13 cellular contexts compared by ENCODE assay signal in the genomic region with DNA sequence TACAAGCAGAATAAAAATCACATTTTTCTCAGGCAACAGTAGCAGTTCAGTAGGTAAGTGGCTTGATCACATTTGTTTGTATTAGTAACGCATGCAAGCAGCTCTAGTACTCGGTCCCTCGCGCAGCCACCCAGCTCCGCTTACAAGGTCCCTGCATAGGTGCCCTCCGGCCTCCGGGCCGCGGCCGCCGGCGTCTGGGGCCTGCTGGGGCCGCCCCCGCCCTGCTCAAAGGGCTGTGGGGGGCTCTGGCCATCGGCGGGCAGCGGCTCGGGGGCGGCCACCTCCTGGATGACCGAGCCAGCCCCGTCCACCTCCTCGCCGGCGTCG. TPM values are rescaled to one million over a fixed set of nuclear protein-coding genes. Genes with fewer than 3 reads are reported as not detected.
DNase-seq lines count a peak whose midpoint lies in the region; ATAC-seq and TF ChIP-seq lines count a peak whose summit lies in the region.
"Had no signal": no experiment of that assay in that cellular context is flagged by ENCODE, and none has a peak within 500 bp of the region (broad histone marks: within the 10 kb centered on the region; RNA-seq: fewer than 3 reads in every experiment).

No MANE protein-coding gene starts in this region.

- 63 to 76% methylated on average over 5 to 6 of the region's 25 CpGs for WGBS in esophagus squamous epithelium, 2 donors
- 33 to 40% methylated on average over 5 to 25 of the region's 25 CpGs for WGBS in tibial nerve, 2 donors

- H4K20me1 ChIP-seq in neural progenitor cell (ENCODE audit: low read depth) = peaks cover 1% of the 10 kb centered on the region

- peak overlapping the region in 2 of 4 donors; percentile 21 to 43 for H3K4me3 ChIP-seq in esophagus squamous epithelium
- H3K4me3 ChIP-seq in neural progenitor cell = no peak overlapping the region
- H3K4me3 ChIP-seq in tibial nerve = peak overlapping the region in 1 of 4 donors; percentile 32

- peak overlapping the region; percentile 49; the same call in 1 of the 2 replicates for H3K27ac Mint-ChIP-seq in WTC11
- peak overlapping the region; percentile 36 for H3K27ac Mint-ChIP-seq in neural progenitor cell
- H3K27ac Mint-ChIP-seq: activated naive CD8-positive, alpha-beta T cell treated with anti-CD3 and anti-CD28 coated beads, Interleukin-2, amount 10 ng/mL, durations not matched to agents 7 days and 5 days had no signal

- DNase-seq in WTC11 (ENCODE audit: low spot score) = no peak
- no peak for DNase-seq in esophagus squamous epithelium (lab: John Stamatoyannopoulos, UW)
- no peak for DNase-seq in neural progenitor cell (ENCODE audit: low spot score)
- no peak for DNase-seq in tibial nerve (ENCODE audit: low spot score in 2 of 2)
- no peak for DNase-seq in posterior vena cava (ENCODE audit: low spot score)
- no peak for DNase-seq in DMS153 treated with DMSO at 0.1 percent for 48 hours (lab: John Stamatoyannopoulos, UW; ENCODE audit: unreplicated experiment)
- DNase-seq in foreskin keratinocyte = no peak
- DNase-seq: activated CD4-positive, alpha-beta T cell treated with anti-CD3 and anti-CD28 coated beads for 1 hour; activated naive CD8-positive, alpha-beta T cell treated with anti-CD3 and anti-CD28 coated beads, Interleukin-2, amount 10 ng/mL, durations not matched to agents 7 days and 5 days; NCI-H187; NCI-H526 had no signal

- TF ChIP-seq POLR2A in esophagus squamous epithelium (IDR thresholded peaks at IDR 0.05) = no peak
- no peak for TF ChIP-seq POLR2A in tibial nerve (IDR thresholded peaks at IDR 0.05)

- H3K4me1 ChIP-seq in esophagus squamous epithelium = peaks cover 0 to 76% (median 23%) of the 10 kb centered on the region in 3 donors
- H3K4me1 ChIP-seq in neural progenitor cell = peaks cover 27% of the 10 kb centered on the region
- H3K4me1 ChIP-seq in tibial nerve = peaks cover 0 to 88% (median 28%) of the 10 kb centered on the region in 4 donors
- no peaks in the 10 kb centered on the region for H3K4me1 ChIP-seq in foreskin keratinocyte

- no peak overlapping the region for H2AFZ ChIP-seq in neural progenitor cell (replicated peaks)

- TF ChIP-seq CTCF in WTC11 (IDR thresholded peaks at IDR 0.05) (no peak), esophagus squamous epithelium (IDR thresholded peaks at IDR 0.05) (no peak), neural progenitor cell (IDR thresholded peaks at IDR 0.05) (no peak), tibial nerve (IDR thresholded peaks at IDR 0.05) (no peak), foreskin keratinocyte (conservative IDR thresholded peaks at IDR 0.05) (no peak)

- no peaks in the 10 kb centered on the region for H3K79me2 ChIP-seq in neural progenitor cell (ENCODE audit: low read depth)

- ATAC-seq in WTC11 = peak; percentile 43
- no peak for ATAC-seq in foreskin keratinocyte
- ATAC-seq: HCT116 had no signal

- H3K4me2 ChIP-seq in neural progenitor cell = no peak overlapping the region

- peaks cover 20% of the 10 kb centered on the region for H3F3A ChIP-seq in neural progenitor cell (ENCODE audit: low read depth)

- POLR2A ChIA-PET in WTC11 (lab: Charles Lee) = no interaction called here

- H3K9ac ChIP-seq in neural progenitor cell = no peak overlapping the region

- peak overlapping the region; percentile 47 to 86 (median 72) for H3K27ac ChIP-seq in esophagus squamous epithelium
- no peak overlapping the region for H3K27ac ChIP-seq in neural progenitor cell
- peak overlapping the region; percentile 9 to 91 (median 75) for H3K27ac ChIP-seq in tibial nerve
- H3K27ac ChIP-seq in foreskin keratinocyte = no peak overlapping the region

- H3K36me3 Mint-ChIP-seq in WTC11 (no peaks in the 10 kb centered on the region), neural progenitor cell (no peaks in the 10 kb centered on the region)
- H3K36me3 Mint-ChIP-seq: activated naive CD8-positive, alpha-beta T cell treated with anti-CD3 and anti-CD28 coated beads, Interleukin-2, amount 10 ng/mL, durations not matched to agents 7 days and 5 days had no signal

- H3K36me3 ChIP-seq in esophagus squamous epithelium (peaks cover 0 to 75% (median 9%) of the 10 kb centered on the region in 3 donors), neural progenitor cell (no peaks in the 10 kb centered on the region), tibial nerve (peaks cover 0 to 54% (median 0%) of the 10 kb centered on the region in 3 donors)

- CTCF ChIA-PET in WTC11 (lab: Charles Lee) = interaction anchor here (0.7 to 1.4 kb wide), 5 partner anchors 13 to 159 kb away, joined by 3 to 6 read pairs (median 4); no protein-coding TSS in a partner anchor

- H3K9me3 Mint-ChIP-seq in WTC11 (no peaks in the 10 kb centered on the region), neural progenitor cell (no peaks in the 10 kb centered on the region)
- H3K9me3 Mint-ChIP-seq: activated naive CD8-positive, alpha-beta T cell treated with anti-CD3 and anti-CD28 coated beads, Interleukin-2, amount 10 ng/mL, durations not matched to agents 7 days and 5 days; neural crest cell had no signal

- H3K27me3 Mint-ChIP-seq in WTC11 (ENCODE audit: low read depth) = no peaks in the 10 kb centered on the region
- H3K27me3 Mint-ChIP-seq in neural progenitor cell (ENCODE audit: insufficient read depth, low read depth) = peaks cover 13% of the 10 kb centered on the region
- H3K27me3 Mint-ChIP-seq: activated naive CD8-positive, alpha-beta T cell treated with anti-CD3 and anti-CD28 coated beads, Interleukin-2, amount 10 ng/mL, durations not matched to agents 7 days and 5 days had no signal

- TF ChIP-seq EP300 in tibial nerve (IDR thresholded peaks at IDR 0.05) = no peak

- H3K27me3 ChIP-seq in esophagus squamous epithelium (no peaks in the 10 kb centered on the region), neural progenitor cell (no peaks in the 10 kb centered on the region), tibial nerve (no peaks in the 10 kb centered on the region), foreskin keratinocyte (no peaks in the 10 kb centered on the region)

- H3K4me3 Mint-ChIP-seq in WTC11 (no peak overlapping the region), neural progenitor cell (peak overlapping the region; percentile 17)
- H3K4me3 Mint-ChIP-seq: activated naive CD8-positive, alpha-beta T cell treated with anti-CD3 and anti-CD28 coated beads, Interleukin-2, amount 10 ng/mL, durations not matched to agents 7 days and 5 days had no signal

- intact Hi-C loops in esophagus squamous epithelium (cut with DNase I) (no loop called here), posterior vena cava (cut with DNase I) (no loop called here)

- H3K4me1 Mint-ChIP-seq in WTC11 = peaks cover 40% of the 10 kb centered on the region
- peaks cover 52% of the 10 kb centered on the region for H3K4me1 Mint-ChIP-seq in neural progenitor cell
- H3K4me1 Mint-ChIP-seq: activated naive CD8-positive, alpha-beta T cell treated with anti-CD3 and anti-CD28 coated beads, Interleukin-2, amount 10 ng/mL, durations not matched to agents 7 days and 5 days had no signal

- H3K9me3 ChIP-seq in esophagus squamous epithelium = no peaks in the 10 kb centered on the region
- no peaks in the 10 kb centered on the region for H3K9me3 ChIP-seq in neural progenitor cell (ENCODE audit: low read depth)
- H3K9me3 ChIP-seq in tibial nerve = no peaks in the 10 kb centered on the region

TF ChIP-seq in WTC11, 78 proteins besides CTCF, POLR2A, EP300 and RAD21:
- TF ChIP-seq ZNF423 (CRISPR knock-in tag; IDR thresholded peaks at IDR 0.05) (no peak), SP1 (CRISPR knock-in tag; conservative IDR thresholded peaks at IDR 0.05) (no peak; the same call in 1 of the 2 replicates)

RNA-seq across cellular contexts. Expression of gene UBAC1, which starts 50.2 kb away (rescaled TPM):
- total RNA-seq in WTC11 (2021) = 46.4 to 55.6 TPM (median 53.3 TPM) in 3 replicates
- total RNA-seq in esophagus squamous epithelium = 10 to 100 TPM; 47.6 to 63.2 (median 54.3) TPM
- total RNA-seq in neural progenitor cell (ENCODE audit: low replicate concordance) = 53.6 and 66.0 TPM in 2 replicates
- 10 to 100 TPM; 48.6 to 61.4 (median 55.9) TPM for total RNA-seq in tibial nerve
- total RNA-seq in posterior vena cava = 10 to 100 TPM; 32.7 to 34.1 TPM
- 58.0 and 58.8 TPM in 2 replicates for total RNA-seq in foreskin keratinocyte
- 56.9 and 58.6 TPM in 2 replicates for polyA plus RNA-seq in foreskin keratinocyte

Comparison
In these comparisons a context has a peak if more than half of its experiments do, and no peak if none do; other contexts are left out.
1. H3K27ac ChIP-seq: peak in esophagus squamous epithelium (4 of 4) and tibial nerve (4 of 4); none in neural progenitor cell (single experiment) and foreskin keratinocyte (single experiment).